ENCODE assay signal across 30 cellular contexts in the genomic region with DNA sequence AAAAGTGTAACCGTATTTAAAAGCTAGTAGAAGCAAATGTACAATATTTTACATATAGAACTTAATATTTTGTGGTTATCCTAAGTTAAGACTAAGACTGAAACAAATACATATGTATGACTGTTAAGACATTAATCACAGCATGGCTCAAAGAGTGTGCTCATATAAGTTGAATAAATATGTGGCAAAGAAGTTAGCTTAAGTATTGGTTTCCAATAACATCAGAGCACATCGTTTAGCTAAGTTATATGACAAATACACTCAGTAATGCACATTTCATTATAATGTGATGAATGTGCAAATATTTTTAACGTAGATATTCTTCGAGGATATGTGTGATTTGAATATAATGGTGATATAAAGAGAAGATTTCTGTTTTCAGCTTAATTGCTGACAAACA.
"Had no signal": no experiment of that assay in that cellular context is flagged by ENCODE, and none has a peak within 500 bp of the region (broad histone marks: within the 10 kb centered on the region; RNA-seq: fewer than 3 reads in every experiment).

No MANE protein-coding gene starts in this region.

- H3K27me3 ChIP-seq: dorsolateral prefrontal cortex, heart right ventricle, neutrophil, pancreas, right atrium auricular region, suprapubic skin, transverse colon, upper lobe of right lung, uterus had no signal

- H3K4me1 ChIP-seq: heart right ventricle, left ventricle myocardium inferior, pancreas, right atrium auricular region, suprapubic skin, transverse colon, upper lobe of right lung, uterus had no signal

- H3K4me2 ChIP-seq: smooth muscle cell had no signal

- FAIRE-seq: pancreas had no signal

- DNase-seq: dorsolateral prefrontal cortex; effector CD4-positive, alpha-beta T cell; foreskin melanocyte; glutamatergic neuron; heart right ventricle; hypothalamus; immature natural killer cell; islet precursor cell; kidney glomerular epithelial cell; left colon; left ventricle myocardium inferior; natural killer cell; pancreas; stimulated activated CD4-positive, alpha-beta T cell treated with anti-CD3 and anti-CD28 coated beads, Interleukin-12 subunit alpha, Interleukin-12 subunit beta, amount 100 ng/mL, for 4 hours; stimulated activated CD4-positive, alpha-beta T cell treated with anti-CD3 and anti-CD28 coated beads, Interleukin-1b, Interleukin-23, amount 100 ng/mL, for 48 hours; stimulated activated CD4-positive, alpha-beta T cell treated with anti-CD3 and anti-CD28 coated beads, Interleukin-4, amount 100 ng/mL, for 1 hour; stimulated activated CD8-positive, alpha-beta memory T cell treated with anti-CD3 and anti-CD28 coated beads, Interleukin-4, amount 100 ng/mL, for 48 hours; stimulated activated naive CD4-positive, alpha-beta T cell; stimulated activated naive CD8-positive, alpha-beta T cell treated with anti-CD3 and anti-CD28 coated beads, Interleukin-15, amount 100 ng/mL, for 72 hours; transverse colon; upper lobe of right lung; uterus had no signal

- H3K36me3 ChIP-seq: heart right ventricle, left ventricle myocardium inferior, neutrophil, pancreas, right atrium auricular region, suprapubic skin, transverse colon, upper lobe of right lung, uterus had no signal

- ATAC-seq: esophagus mucosa; heart right ventricle; left colon; natural killer cell; pancreas; sciatic nerve; stimulated activated naive CD8-positive, alpha-beta T cell treated with anti-CD3 and anti-CD28 coated beads, Interleukin-15, amount 100 ng/mL, for 72 hours; upper lobe of right lung had no signal

- H3K9me3 ChIP-seq: neutrophil, pancreas, right atrium auricular region, suprapubic skin, transverse colon, upper lobe of right lung, uterus had no signal

- H3K4me3 ChIP-seq: dorsolateral prefrontal cortex, heart right ventricle, left ventricle myocardium inferior, lung, pancreas, right atrium auricular region, smooth muscle cell, suprapubic skin, transverse colon, upper lobe of right lung, uterus had no signal

- H3K27ac ChIP-seq: dorsolateral prefrontal cortex, epithelial cell of prostate, heart right ventricle, left ventricle myocardium inferior, neutrophil, pancreas, right atrium auricular region, suprapubic skin, transverse colon, upper lobe of right lung, uterus had no signal
